8 cellular contexts compared by ENCODE assay signal in the genomic region with DNA sequence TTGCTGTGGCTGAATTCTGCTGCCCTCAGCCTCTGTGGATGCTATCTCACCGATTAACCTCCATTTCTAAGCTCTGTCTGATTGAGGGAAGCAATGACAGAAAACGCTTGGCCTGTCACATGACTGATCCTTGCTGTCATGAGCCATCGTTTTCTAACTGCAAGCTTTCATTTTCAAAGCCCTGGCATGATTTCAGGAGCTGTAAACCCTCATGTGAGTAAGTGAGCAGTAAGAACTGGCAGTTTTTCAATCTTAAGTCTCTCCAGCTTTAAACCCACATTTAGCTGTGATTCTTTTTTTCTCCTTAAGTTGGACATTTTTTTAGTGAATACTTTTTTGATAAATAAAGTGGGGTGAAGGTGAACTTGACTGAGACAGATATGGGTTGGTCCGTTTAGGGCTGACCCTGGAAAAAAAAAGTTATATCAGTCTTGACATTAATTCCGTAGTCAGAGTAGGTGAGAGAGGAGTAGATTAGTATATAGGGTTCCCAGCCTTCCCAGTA.
DNase-seq lines count a peak whose midpoint lies in the region; ATAC-seq and TF ChIP-seq lines count a peak whose summit lies in the region.

No MANE protein-coding gene starts in this region.

- H3K27me3 ChIP-seq in SJSA1 (replicated peaks) (no peaks in the 10 kb centered on the region), gastroesophageal sphincter (no peaks in the 10 kb centered on the region)

- 18 to 27% methylated on average over 4 to 5 of the region's 5 CpGs for WGBS in gastroesophageal sphincter (ENCODE audit: low coverage in 1 of 2), 2 donors

- DNase-seq in ELR (ENCODE audit: low read depth): peak; percentile 88
- DNase-seq in SJSA1 (ENCODE audit: low read depth in 1 of 2, low spot score in 2 of 2): peak; percentile 59 to 76
- DNase-seq in retinal pigment epithelial cell (ENCODE audit: low read depth): peak; percentile 99
- no peak for DNase-seq in activated CD4-positive, alpha-beta T cell treated with anti-CD3 and anti-CD28 coated beads for 36 hours
- DNase-seq in SIG-M5 (lab: John Stamatoyannopoulos, UW): no peak
- no peak for DNase-seq in activated T-helper 1 cell treated with anti-CD3 and anti-CD28 coated beads, Interleukin-12 subunit alpha, Interleukin-12 subunit beta, Interleukin-2, Interleukin-4 antibody, amounts not matched to agents 30 ng/mL and 10 ng/mL and 1 ng/mL, durations not matched to agents 14 hours and 24 hours and 36 hours (ENCODE audit: low spot score)

- no peak overlapping the region for H3K4me3 Mint-ChIP-seq in activated CD4-positive, alpha-beta T cell treated with anti-CD3 and anti-CD28 coated beads for 36 hours
- H3K4me3 Mint-ChIP-seq in activated T-helper 1 cell treated with anti-CD3 and anti-CD28 coated beads, Interleukin-12 subunit alpha, Interleukin-12 subunit beta, Interleukin-2, Interleukin-4 antibody, amounts not matched to agents 30 ng/mL and 10 ng/mL and 1 ng/mL, durations not matched to agents 14 hours and 24 hours and 36 hours: no peak overlapping the region

- H3K27ac Mint-ChIP-seq in activated CD4-positive, alpha-beta T cell treated with anti-CD3 and anti-CD28 coated beads for 36 hours: no peak overlapping the region
- H3K27ac Mint-ChIP-seq in activated T-helper 1 cell treated with anti-CD3 and anti-CD28 coated beads, Interleukin-12 subunit alpha, Interleukin-12 subunit beta, Interleukin-2, Interleukin-4 antibody, amounts not matched to agents 30 ng/mL and 10 ng/mL and 1 ng/mL, durations not matched to agents 14 hours and 24 hours and 36 hours: no peak overlapping the region

- H3K4me3 ChIP-seq in SJSA1 (no peak overlapping the region), gastroesophageal sphincter (no peak overlapping the region), retinal pigment epithelial cell (ENCODE audit: low read length) (no peak overlapping the region)

- POLR2A ChIA-PET in activated CD4-positive, alpha-beta T cell treated with anti-CD3 and anti-CD28 coated beads for 36 hours (lab: Charles Lee): no interaction called here

- no peaks in the 10 kb centered on the region for H3K4me1 Mint-ChIP-seq in activated CD4-positive, alpha-beta T cell treated with anti-CD3 and anti-CD28 coated beads for 36 hours
- no peaks in the 10 kb centered on the region for H3K4me1 Mint-ChIP-seq in activated T-helper 1 cell treated with anti-CD3 and anti-CD28 coated beads, Interleukin-12 subunit alpha, Interleukin-12 subunit beta, Interleukin-2, Interleukin-4 antibody, amounts not matched to agents 30 ng/mL and 10 ng/mL and 1 ng/mL, durations not matched to agents 14 hours and 24 hours and 36 hours (ENCODE audit: low read depth)

- TF ChIP-seq EP300 in gastroesophageal sphincter (IDR thresholded peaks at IDR 0.05): no peak

- H3K27ac ChIP-seq in SJSA1 (peak overlapping the region; percentile 42), gastroesophageal sphincter (peak overlapping the region in 3 of 4 donors; percentile 10 to 32 (median 25))

- CTCF ChIA-PET in activated CD4-positive, alpha-beta T cell treated with anti-CD3 and anti-CD28 coated beads for 36 hours (lab: Charles Lee): no interaction called here

- ATAC-seq in gastroesophageal sphincter: peak; percentile 88
- ATAC-seq in HG02678 (IDR thresholded peaks at IDR 0.05; ENCODE audit: unreplicated experiment): no peak
- no peak for ATAC-seq in activated CD4-positive, alpha-beta T cell treated with anti-CD3 and anti-CD28 coated beads for 36 hours

- no peak for TF ChIP-seq CTCF in gastroesophageal sphincter (IDR thresholded peaks at IDR 0.05)
- no peak for TF ChIP-seq CTCF in retinal pigment epithelial cell (conservative IDR thresholded peaks at IDR 0.05; ENCODE audit: low read depth, low read length)

- H3K9me3 Mint-ChIP-seq in activated CD4-positive, alpha-beta T cell treated with anti-CD3 and anti-CD28 coated beads for 36 hours (ENCODE audit: low read depth): no peaks in the 10 kb centered on the region
- no peaks in the 10 kb centered on the region for H3K9me3 Mint-ChIP-seq in activated T-helper 1 cell treated with anti-CD3 and anti-CD28 coated beads, Interleukin-12 subunit alpha, Interleukin-12 subunit beta, Interleukin-2, Interleukin-4 antibody, amounts not matched to agents 30 ng/mL and 10 ng/mL and 1 ng/mL, durations not matched to agents 14 hours and 24 hours and 36 hours

- H3K36me3 Mint-ChIP-seq in activated CD4-positive, alpha-beta T cell treated with anti-CD3 and anti-CD28 coated beads for 36 hours (ENCODE audit: low read depth): no peaks in the 10 kb centered on the region
- no peaks in the 10 kb centered on the region for H3K36me3 Mint-ChIP-seq in activated T-helper 1 cell treated with anti-CD3 and anti-CD28 coated beads, Interleukin-12 subunit alpha, Interleukin-12 subunit beta, Interleukin-2, Interleukin-4 antibody, amounts not matched to agents 30 ng/mL and 10 ng/mL and 1 ng/mL, durations not matched to agents 14 hours and 24 hours and 36 hours (ENCODE audit: low read depth)

- no peaks in the 10 kb centered on the region for H3K27me3 Mint-ChIP-seq in activated CD4-positive, alpha-beta T cell treated with anti-CD3 and anti-CD28 coated beads for 36 hours
- H3K27me3 Mint-ChIP-seq in activated T-helper 1 cell treated with anti-CD3 and anti-CD28 coated beads, Interleukin-12 subunit alpha, Interleukin-12 subunit beta, Interleukin-2, Interleukin-4 antibody, amounts not matched to agents 30 ng/mL and 10 ng/mL and 1 ng/mL, durations not matched to agents 14 hours and 24 hours and 36 hours (ENCODE audit: insufficient read depth): peaks cover 2% of the 10 kb centered on the region

- intact Hi-C loops in activated CD4-positive, alpha-beta T cell treated with anti-CD3 and anti-CD28 coated beads for 36 hours (cut with DNase I, micrococcal nuclease): no loop called here
- intact Hi-C loops in activated T-helper 1 cell treated with anti-CD3 and anti-CD28 coated beads, Interleukin-12 subunit alpha, Interleukin-12 subunit beta, Interleukin-2, Interleukin-4 antibody, amounts not matched to agents 30 ng/mL and 10 ng/mL and 1 ng/mL, durations not matched to agents 14 hours and 24 hours and 36 hours (cut with micrococcal nuclease): no loop called here

- H3K9me3 ChIP-seq in SJSA1 (replicated peaks) (no peaks in the 10 kb centered on the region), gastroesophageal sphincter (no peaks in the 10 kb centered on the region)

- H3K36me3 ChIP-seq in SJSA1 (no peaks in the 10 kb centered on the region), gastroesophageal sphincter (no peaks in the 10 kb centered on the region)

- peaks cover 13% of the 10 kb centered on the region for H3K4me1 ChIP-seq in SJSA1 (replicated peaks)
- peaks cover 0 to 12% (median 5%) of the 10 kb centered on the region in 3 donors for H3K4me1 ChIP-seq in gastroesophageal sphincter

- TF ChIP-seq POLR2A in gastroesophageal sphincter (IDR thresholded peaks at IDR 0.05): no peak

Comparison
In these comparisons a context has a peak if more than half of its experiments do, and no peak if none do; other contexts are left out.
1. DNase-seq: peak in ELR (single experiment), SJSA1 (2 of 2) and retinal pigment epithelial cell (single experiment); none in activated CD4-positive, alpha-beta T cell treated with anti-CD3 and anti-CD28 coated beads for 36 hours (single experiment), SIG-M5 (single experiment) and activated T-helper 1 cell treated with anti-CD3 and anti-CD28 coated beads, Interleukin-12 subunit alpha, Interleukin-12 subunit beta, Interleukin-2, Interleukin-4 antibody, amounts not matched to agents 30 ng/mL and 10 ng/mL and 1 ng/mL, durations not matched to agents 14 hours and 24 hours and 36 hours (single experiment).